In the genomic region with DNA sequence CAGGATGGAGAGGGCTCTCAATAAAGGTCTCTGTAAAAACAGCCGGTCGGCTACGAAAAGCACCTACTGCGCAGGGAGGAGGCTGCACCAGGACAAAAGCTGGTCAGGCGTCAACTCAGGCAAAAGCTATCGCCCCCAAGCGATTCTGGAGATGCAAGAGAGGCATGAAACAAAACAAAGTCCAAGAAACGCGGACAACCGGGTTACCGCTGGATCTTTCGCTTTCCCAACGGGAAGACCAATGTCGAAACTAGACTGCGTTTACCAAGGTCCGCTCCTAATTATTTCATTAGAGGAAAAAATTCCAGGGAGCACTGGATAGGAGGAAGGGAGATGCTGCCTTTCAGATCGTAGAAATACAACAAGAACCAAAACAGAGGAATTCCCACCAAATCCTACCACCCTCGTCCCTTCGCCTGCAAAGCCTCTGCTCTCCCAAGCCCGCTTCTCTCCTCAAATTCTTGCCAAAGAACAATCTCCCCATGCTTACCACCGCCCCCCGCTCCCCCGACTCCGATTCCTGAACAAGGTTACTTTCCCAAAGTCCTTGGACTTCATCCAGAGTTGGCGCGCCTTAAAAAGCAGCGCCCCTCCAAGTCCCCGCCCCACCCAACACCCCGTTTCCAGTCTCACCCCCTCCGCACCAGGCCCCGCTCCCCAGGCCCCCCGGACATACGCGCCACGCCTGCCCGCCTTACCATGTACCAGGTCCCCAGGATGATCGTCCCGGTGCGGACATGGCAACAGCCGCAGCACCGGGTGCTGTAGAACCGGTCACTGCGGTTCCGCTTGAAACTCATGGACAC, we compare ENCODE assay signal across 8 cellular contexts. TPM values are rescaled to one million over a fixed set of nuclear protein-coding genes. Genes with fewer than 3 reads are reported as not detected.
DNase-seq lines count a peak whose midpoint lies in the region; ATAC-seq, FAIRE-seq and TF ChIP-seq lines count a peak whose summit lies in the region.

No MANE protein-coding gene starts in this region.

- intact Hi-C loops in GM12878 (cut with micrococcal nuclease; ENCODE audit: unreplicated experiment), result loop anchor here (5.0 kb wide), 1 partner anchor 149 kb away; the partner anchor contains the start of gene TTC32

- ATAC-seq in GM19452 (IDR thresholded peaks at IDR 0.05; ENCODE audit: unreplicated experiment) (peak; percentile 25), HG03457 (IDR thresholded peaks at IDR 0.05; ENCODE audit: unreplicated experiment) (peak; percentile 5), GM12878 (peak; percentile 49)

- TF ChIP-seq CTCF in Peyer's patch (IDR thresholded peaks at IDR 0.05) (no peak), GM12878 (IDR thresholded peaks at IDR 0.05 in 2 of 3, conservative IDR thresholded peaks at IDR 0.05 in 1 of 3; ENCODE audit: control insufficient read depth in 2 of 3, extremely low read depth in 1 of 3, insufficient read depth in 1 of 3, low read depth in 3 of 3, low read length in 3 of 3) (peak in 2 of 3 experiments; percentile 17 to 38; a peak in 2 of 6 replicates)

- H3K36me3 ChIP-seq in Peyer's patch (no peaks in the 10 kb centered on the region), GM12878 (ENCODE audit: control insufficient read depth in 2 of 2, insufficient read depth in 2 of 2, low read length in 1 of 2) (no peaks in the 10 kb centered on the region)

- peak overlapping the region; percentile 67 to 82 (median 78) for H3K4me3 ChIP-seq in Peyer's patch
- peak overlapping the region; percentile 80 for H3K4me3 ChIP-seq in GM12878

- peak overlapping the region; percentile 91 for H2AFZ ChIP-seq in GM12878 (ENCODE audit: control insufficient read depth, low read depth, low read length)

- peak overlapping the region; percentile 93 for H3K4me2 ChIP-seq in GM12878 (ENCODE audit: control insufficient read depth, insufficient read depth)

- peaks cover 47% of the 10 kb centered on the region for H3K79me2 ChIP-seq in GM12878 (ENCODE audit: control insufficient read depth, insufficient read depth, low read length)

- no peaks in the 10 kb centered on the region for H3K27me3 ChIP-seq in Peyer's patch
- H3K27me3 ChIP-seq in GM12878 (replicated peaks in 1 of 2; ENCODE audit: control insufficient read depth in 2 of 2, insufficient read depth in 2 of 2, low read length in 1 of 2), result no peaks in the 10 kb centered on the region

- SMC1A ChIA-PET in GM12878 (lab: Charles Lee; ENCODE audit: uncharacterized antibody, unreplicated experiment), result interaction anchor here (0.6 to 4.7 kb wide), 7 partner anchors 11 to 601 kb away, joined by 3 to 19 read pairs (median 7); partner anchors contain the start of gene WDR35

- H3K27ac ChIP-seq in Peyer's patch (peak overlapping the region; percentile 92 to 98 (median 94)), GM12878 (ENCODE audit: control insufficient read depth, insufficient read depth) (peak overlapping the region; percentile 99)

- TF ChIP-seq POLR2A in Peyer's patch (IDR thresholded peaks at IDR 0.05), result no peak
- TF ChIP-seq POLR2A in GM12878 (IDR thresholded peaks at IDR 0.05; ENCODE audit: low read depth, low read length), result 0 out of 2 replicates have a peak, but pooled peaks have one; percentile 33

- no peak for TF ChIP-seq RAD21 in GM12878 (IDR thresholded peaks at IDR 0.05; ENCODE audit: insufficient read depth, low read depth, low read length)

- RAD21 ChIA-PET in GM12878 (lab: Charles Lee; ENCODE audit: unreplicated experiment), result interaction anchor here (0.5 to 4.1 kb wide), 9 partner anchors 12 to 175 kb away, joined by 3 to 18 read pairs (median 6); partner anchors contain the start of gene SDC1

- POLR2A ChIA-PET in GM12878 (lab: Charles Lee), result interaction anchor here (0.6 to 4.2 kb wide), 9 partner anchors 9 to 154 kb away, joined by 3 to 17 read pairs (median 4); partner anchors contain the start of gene WDR35

- H4K20me1 ChIP-seq in GM12878 (ENCODE audit: control insufficient read depth, insufficient read depth), result no peaks in the 10 kb centered on the region

- peak; percentile 3 for DNase-seq in DMS53 treated with DMSO at 0.1 percent for 48 hours (lab: John Stamatoyannopoulos, UW; ENCODE audit: unreplicated experiment)
- DNase-seq in Peyer's patch, result peak; percentile 41 to 75 (median 59)
- no peak for DNase-seq in GM12878 (ENCODE audit: low read depth, low spot score)
- DNase-seq in iPS DF 19.7 (ENCODE audit: low read depth, low spot score), result peak; percentile 30
- DNase-seq in renal cortical epithelial cell (ENCODE audit: low read depth), result peak; percentile 59
- no peak for DNase-seq in NCI-H1048 (lab: John Stamatoyannopoulos, UW)

- TF ChIP-seq EP300 in GM12878 (IDR thresholded peaks at IDR 0.05; ENCODE audit: borderline replicate concordance in 1 of 2, control insufficient read depth in 1 of 2, low read depth in 2 of 2, low read length in 2 of 2), result no peak

- H3K9ac ChIP-seq in GM12878 (ENCODE audit: control insufficient read depth, insufficient read depth, low read length), result peak overlapping the region; percentile 97

- whole genome bisulfite sequencing in GM12878 (ENCODE audit: insufficient coverage, insufficient replicate concordance, low lambda C conversion rate, missing lambda C conversion rate), result under 1% methylated on average over 41 of the region's 44 CpGs

- FAIRE-seq in GM12878 (lab: Jason Lieb, UNC), result no peak

- no peaks in the 10 kb centered on the region for H3K9me3 ChIP-seq in Peyer's patch
- H3K9me3 ChIP-seq in GM12878 (replicated peaks; ENCODE audit: control insufficient read depth, insufficient read depth, low read length), result no peaks in the 10 kb centered on the region

- BruUV-seq in GM12878 (replicated peaks; lab: Mats Ljungman, UMichigan), result TSS peak; percentile 65

- CTCF ChIA-PET in GM12878 (lab: Yijun Ruan, JAX), result interaction anchor here (0.9 to 3.8 kb wide), 7 partner anchors 19 to 175 kb away, joined by 3 to 20 read pairs (median 9); partner anchors contain the start of genes SDC1 and WDR35

- H3K4me1 ChIP-seq in Peyer's patch (peaks cover 0 to 32% (median 2%) of the 10 kb centered on the region in 4 donors), GM12878 (ENCODE audit: control insufficient read depth, insufficient read depth, low read length) (0 out of 2 replicates have a peak, but pooled peaks cover 11% of the 10 kb centered on the region)

- in situ Hi-C loops in GM12878 (cut with MboI), result no loop called here

TF ChIP-seq in GM12878, 131 proteins besides CTCF, POLR2A, EP300 and RAD21 (continues in another document):
- TF ChIP-seq BACH1 (IDR thresholded peaks at IDR 0.05; ENCODE audit: borderline replicate concordance) (peak; percentile 77; the same call in 1 of the 2 replicates), SMAD1 (IDR thresholded peaks at IDR 0.05; ENCODE audit: low read depth, partially characterized antibody) (peak; percentile 26), CREB1 (IDR thresholded peaks at IDR 0.05; ENCODE audit: low read depth) (no peak), BRCA1 (IDR thresholded peaks at IDR 0.05; ENCODE audit: low read depth, low read length) (no peak)

RNA-seq across cellular contexts. Expression of gene LAPTM4A, which starts 0.5 kb away (rescaled TPM):
- total RNA-seq in Peyer's patch (10 to 100 TPM; 27.3 to 65.0 (median 50.0) TPM), GM12878 (2014; rRNA removed) (17.8 and 21.2 TPM in 2 replicates), GM12878 (2014; rRNA removed; fragmentation: Illumina TruSeq; extraction: Trizol) (23.9 and 25.6 TPM in 2 replicates), GM12878 (2021) (26.9 and 27.2 TPM in 2 replicates), renal cortical epithelial cell (265 and 357 TPM in 2 replicates)
- total RNA-seq in GM12878 (2013; cell fraction: nucleolus; rRNA removed), result 20.7 and 23.4 TPM in 2 replicates
- 21.4 TPM for polyA plus RNA-seq in GM12878 (2011; ENCODE audit: low read depth)
- polyA plus RNA-seq in GM12878 (2011; rRNA removed) (107 and 126 TPM in 2 replicates), GM12878 (2014; fragmentation: Illumina TruSeq; extraction: Trizol) (38.5 and 52.1 TPM in 2 replicates), GM12878 (2014; fragmentation: Nextera tagmentation; extraction: Ambion mirVana) (10 to 100 TPM; 77.2 to 87.8 TPM), GM12878 (2014; rRNA removed) (22.8 and 24.7 TPM in 2 replicates), GM12878 (2016; fragmentation: Nextera tagmentation; extraction: Ambion mirVana) (10 to 100 TPM; 53.1 to 62.2 TPM)
- polyA plus RNA-seq in GM12878 (2011; cell fraction: cytosol; rRNA removed), result 51.1 and 59.2 TPM in 2 replicates
- 28.9 and 29.4 TPM in 2 replicates for polyA plus RNA-seq in GM12878 (2011; cell fraction: nucleus; rRNA removed)
- 40.6 and 45.5 TPM in 2 replicates for polyA plus RNA-seq in GM12878 (2012)
- 36.8 and 56.5 TPM in 2 replicates for polyA minus RNA-seq in GM12878 (2011; rRNA and poly(A)+ RNA removed)
- polyA minus RNA-seq in GM12878 (2011; cell fraction: cytosol; rRNA and poly(A)+ RNA removed), result 13.4 and 15.2 TPM in 2 replicates
- 13.2 and 14.4 TPM in 2 replicates for polyA minus RNA-seq in GM12878 (2011; cell fraction: nucleus; rRNA and poly(A)+ RNA removed)

RNA-seq across cellular contexts. Expression of gene MATN3, which starts 38.4 kb away (rescaled TPM):
- under 1 TPM in 1 of 4 donors, not detected in 3; 0.40 TPM for total RNA-seq in Peyer's patch
- not detected in 2 replicates for total RNA-seq in GM12878 (2013; cell fraction: nucleolus; rRNA removed)
- total RNA-seq in GM12878 (2014; rRNA removed), result not detected in 2 replicates
- not detected in 2 replicates for total RNA-seq in GM12878 (2014; rRNA removed; fragmentation: Illumina TruSeq; extraction: Trizol)
- not detected in 2 replicates for total RNA-seq in GM12878 (2021)
- polyA plus RNA-seq in GM12878 (2011; ENCODE audit: low read depth), result not detected
- polyA plus RNA-seq in GM12878 (2011; rRNA removed), result not detected in 2 replicates
- not detected in 2 replicates for polyA plus RNA-seq in GM12878 (2011; cell fraction: cytosol; rRNA removed)
- not detected in 2 replicates for polyA plus RNA-seq in GM12878 (2011; cell fraction: nucleus; rRNA removed)
- polyA plus RNA-seq in GM12878 (2012), result not detected in 2 replicates
- not detected in 2 replicates for polyA plus RNA-seq in GM12878 (2014; fragmentation: Illumina TruSeq; extraction: Trizol)
- not detected for polyA plus RNA-seq in GM12878 (2014; fragmentation: Nextera tagmentation; extraction: Ambion mirVana)
- not detected in 2 replicates for polyA plus RNA-seq in GM12878 (2014; rRNA removed)
- under 1 TPM in 1 of 2 experiments, not detected in 1; 0.09 TPM for polyA plus RNA-seq in GM12878 (2016; fragmentation: Nextera tagmentation; extraction: Ambion mirVana)
- not detected in 2 replicates for polyA minus RNA-seq in GM12878 (2011; rRNA and poly(A)+ RNA removed)
- polyA minus RNA-seq in GM12878 (2011; cell fraction: cytosol; rRNA and poly(A)+ RNA removed), result not detected in 2 replicates
- polyA minus RNA-seq in GM12878 (2011; cell fraction: nucleus; rRNA and poly(A)+ RNA removed), result not detected in 2 replicates
- 8.9 and 32.1 TPM in 2 replicates for total RNA-seq in renal cortical epithelial cell

Comparison
In these comparisons a context has a peak if more than half of its experiments do, and no peak if none do; other contexts are left out.
1. DNase-seq: peak in DMS53 treated with DMSO at 0.1 percent for 48 hours (single experiment), Peyer's patch (3 of 3), iPS DF 19.7 (single experiment) and renal cortical epithelial cell (single experiment); none in GM12878 (single experiment) and NCI-H1048 (single experiment).
2. CTCF ChIP-seq: peak in GM12878 (2 of 3); none in Peyer's patch (0 of 6).
3. Peak in every context shown above with its lines, with median percentiles within 50 percentile points of each other: ATAC-seq.